In genomic region chr9:37471942-37472679, GRCh38 we compare ENCODE assay signal across 8 cellular contexts. TPM values are rescaled to one million over a fixed set of nuclear protein-coding genes. Genes with fewer than 3 reads are reported as not detected.
DNase-seq lines count a peak whose midpoint lies in the region; ATAC-seq, FAIRE-seq and TF ChIP-seq lines count a peak whose summit lies in the region.

No MANE protein-coding gene starts in this region.

- peak; percentile 68 for FAIRE-seq in kidney (lab: Jason Lieb, UNC)

- H3K4me1 Mint-ChIP-seq in stimulated activated naive B cell treated with anti-CD40 and anti-IgM and Interleukin-4, amounts not matched to agents 10 μg/mL and 1 μg/mL and 100 μg/mL, for 72 hours = peaks cover 5 to 20% of the 10 kb centered on the region in 2 donors

- H3K36me3 ChIP-seq in BLaER1 treated with 17β-estradiol and CSF1 and Interleukin-3, amounts not matched to agents 10 nM and 100 nM = no peaks in the 10 kb centered on the region
- H3K36me3 ChIP-seq in kidney (ENCODE audit: control insufficient read depth in 1 of 2, insufficient read depth in 2 of 2, low read length in 2 of 2) = no peaks in the 10 kb centered on the region

- peak; percentile 78; the same call in 1 of the 2 replicates for TF ChIP-seq EP300 in Ishikawa (IDR thresholded peaks at IDR 0.05; ENCODE audit: borderline replicate concordance)

- H3K27ac ChIP-seq in BLaER1 treated with 17β-estradiol and CSF1 and Interleukin-3, amounts not matched to agents 10 nM and 100 nM = peak overlapping the region in 2 of 11 experiments; percentile 4 to 43; a peak in 2 of 22 replicates
- peak overlapping the region; percentile 60 to 86 for H3K27ac ChIP-seq in kidney (ENCODE audit: low read depth in 2 of 2, low read length in 2 of 2)

- H4K20me1 ChIP-seq in BLaER1 treated with 17β-estradiol and CSF1 and Interleukin-3, amounts not matched to agents 10 nM and 100 nM = no peaks in the 10 kb centered on the region

- peak overlapping the region in 5 of 11 experiments; percentile 7 to 55 (median 40); a peak in 6 of 22 replicates for H3K9ac ChIP-seq in BLaER1 treated with 17β-estradiol and CSF1 and Interleukin-3, amounts not matched to agents 10 nM and 100 nM
- H3K9ac ChIP-seq in kidney (ENCODE audit: low read length in 2 of 2) = peak overlapping the region; percentile 17 to 24

- H3K4me3 Mint-ChIP-seq in stimulated activated naive B cell treated with anti-CD40 and anti-IgM and Interleukin-4, amounts not matched to agents 10 μg/mL and 1 μg/mL and 100 μg/mL, for 72 hours = peak overlapping the region; percentile 77 to 78

- no peak for TF ChIP-seq CTCF in kidney (IDR thresholded peaks at IDR 0.05; ENCODE audit: borderline replicate concordance, extremely low read depth, insufficient read depth)

- H3K27me3 ChIP-seq in BLaER1 treated with 17β-estradiol and CSF1 and Interleukin-3, amounts not matched to agents 10 nM and 100 nM = no peaks in the 10 kb centered on the region; a peak in 1 of 22 replicates

- ATAC-seq in stimulated activated naive B cell treated with anti-CD40 and anti-IgM and Interleukin-4, amounts not matched to agents 10 μg/mL and 1 μg/mL and 100 μg/mL, for 72 hours (replicated peaks) = no peak
- ATAC-seq in GM19351 (IDR thresholded peaks at IDR 0.05; ENCODE audit: unreplicated experiment) (no peak), GM21390 (IDR thresholded peaks at IDR 0.05; ENCODE audit: unreplicated experiment) (no peak)

- H3K9me3 Mint-ChIP-seq in stimulated activated naive B cell treated with anti-CD40 and anti-IgM and Interleukin-4, amounts not matched to agents 10 μg/mL and 1 μg/mL and 100 μg/mL, for 72 hours = peaks cover 4 to 5% of the 10 kb centered on the region in 2 donors

- peaks cover 0 to 12% (median 6%) of the 10 kb centered on the region in 10 experiments; a peak in 12 of 20 replicates for H3K4me1 ChIP-seq in BLaER1 treated with 17β-estradiol and CSF1 and Interleukin-3, amounts not matched to agents 10 nM and 100 nM
- no peaks in the 10 kb centered on the region for H3K4me1 ChIP-seq in kidney (ENCODE audit: control insufficient read depth in 1 of 2, insufficient read depth in 1 of 2, low read depth in 1 of 2, low read length in 2 of 2)

- H3K27me3 Mint-ChIP-seq in stimulated activated naive B cell treated with anti-CD40 and anti-IgM and Interleukin-4, amounts not matched to agents 10 μg/mL and 1 μg/mL and 100 μg/mL, for 72 hours = peaks cover 4 to 5% of the 10 kb centered on the region in 2 donors

- DNase-seq in brain pericyte (ENCODE audit: low read depth, low spot score) (peak; percentile 42), kidney (no peak)
- no peak for DNase-seq in stimulated activated naive B cell treated with anti-CD40 and anti-IgM and Interleukin-4, amounts not matched to agents 10 μg/mL and 1 μg/mL and 100 μg/mL, for 72 hours
- no peak for DNase-seq in central memory CD4-positive, alpha-beta T cell

- H3K4me2 ChIP-seq in BLaER1 treated with 17β-estradiol and CSF1 and Interleukin-3, amounts not matched to agents 10 nM and 100 nM = peak overlapping the region; percentile 16 to 69 (median 45); a peak in 18 of 22 replicates

- H3K27ac Mint-ChIP-seq in stimulated activated naive B cell treated with anti-CD40 and anti-IgM and Interleukin-4, amounts not matched to agents 10 μg/mL and 1 μg/mL and 100 μg/mL, for 72 hours = peak overlapping the region; percentile 86

- TF ChIP-seq RAD21 in Ishikawa (IDR thresholded peaks at IDR 0.05; ENCODE audit: low read depth) = peak; percentile 7; the same call in 1 of the 2 replicates

- H3K9me3 ChIP-seq in BLaER1 treated with 17β-estradiol and CSF1 and Interleukin-3, amounts not matched to agents 10 nM and 100 nM (replicated peaks in 1 of 11) = peaks cover 24 to 32% (median 28%) of the 10 kb centered on the region in 11 experiments
- H3K9me3 ChIP-seq in kidney (ENCODE audit: control insufficient read depth in 1 of 2, low read length in 2 of 2) = no peaks in the 10 kb centered on the region

- H3K4me3 ChIP-seq in BLaER1 treated with 17β-estradiol and CSF1 and Interleukin-3, amounts not matched to agents 10 nM and 100 nM = peak overlapping the region in 2 of 10 experiments; percentile 23 to 27; a peak in 3 of 20 replicates
- peak overlapping the region; percentile 57 to 72 for H3K4me3 ChIP-seq in kidney (ENCODE audit: low read length in 2 of 2)

- intact Hi-C loops in kidney (cut with DNase I) = no loop called here

- H3K36me3 Mint-ChIP-seq in stimulated activated naive B cell treated with anti-CD40 and anti-IgM and Interleukin-4, amounts not matched to agents 10 μg/mL and 1 μg/mL and 100 μg/mL, for 72 hours = no peaks in the 10 kb centered on the region

TF ChIP-seq in Ishikawa, 13 proteins besides CTCF, POLR2A, EP300 and RAD21:
- 0 out of 2 replicates have a peak, but pooled peaks have one; percentile 44 for TF ChIP-seq CEBPB (IDR thresholded peaks at IDR 0.05)
- peak; percentile 58 for TF ChIP-seq YY1 (IDR thresholded peaks at IDR 0.05; ENCODE audit: low read depth)
- no peak for TF ChIP-seq REST (IDR thresholded peaks at IDR 0.05; ENCODE audit: low read depth)
- no peak for TF ChIP-seq ZBTB7A (IDR thresholded peaks at IDR 0.05; ENCODE audit: low read depth)
- no peak for TF ChIP-seq EGR1 (IDR thresholded peaks at IDR 0.05)
- peak; percentile 99 for TF ChIP-seq TEAD4 (IDR thresholded peaks at IDR 0.05)
- TF ChIP-seq TCF12 (IDR thresholded peaks at IDR 0.05; ENCODE audit: low read depth) = peak; percentile 71
- no peak for TF ChIP-seq USF1 (IDR thresholded peaks at IDR 0.05)
- peak; percentile 57 for TF ChIP-seq NFIC (IDR thresholded peaks at IDR 0.05)
- TF ChIP-seq, protein P1, sequence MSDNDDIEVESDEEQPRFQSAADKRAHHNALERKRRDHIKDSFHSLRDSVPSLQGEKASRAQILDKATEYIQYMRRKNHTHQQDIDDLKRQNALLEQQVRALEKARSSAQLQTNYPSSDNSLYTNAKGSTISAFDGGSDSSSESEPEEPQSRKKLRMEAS (IDR thresholded peaks at IDR 0.05) = peak; percentile 62
- TF ChIP-seq TAF1 (IDR thresholded peaks at IDR 0.05; ENCODE audit: low read depth) = peak; percentile 29; the same call in 1 of the 2 replicates
- TF ChIP-seq CREB1 (IDR thresholded peaks at IDR 0.05; ENCODE audit: low read depth) = no peak
- TF ChIP-seq FOXM1 (IDR thresholded peaks at IDR 0.05; ENCODE audit: borderline replicate concordance, low read depth) = peak; percentile 71

RNA-seq across cellular contexts. Expression of gene ZBTB5, which starts 6.9 kb away (rescaled TPM):
- 14.1 TPM for total RNA-seq in kidney
- polyA plus RNA-seq in kidney (ENCODE audit: insufficient read depth, low read depth, low replicate concordance) = 6.1 TPM

RNA-seq across cellular contexts. Expression of gene POLR1E, which starts 13.6 kb away (rescaled TPM):
- 17.2 TPM for total RNA-seq in kidney
- polyA plus RNA-seq in kidney (ENCODE audit: insufficient read depth, low read depth, low replicate concordance) = 8.2 TPM

RNA-seq across cellular contexts. Expression of gene GRHPR, which starts 49.6 kb away (rescaled TPM):
- total RNA-seq in kidney = 101 TPM
- polyA plus RNA-seq in kidney (ENCODE audit: insufficient read depth, low read depth, low replicate concordance) = 257 TPM
